22 cellular contexts compared by ENCODE assay signal in the genomic region with DNA sequence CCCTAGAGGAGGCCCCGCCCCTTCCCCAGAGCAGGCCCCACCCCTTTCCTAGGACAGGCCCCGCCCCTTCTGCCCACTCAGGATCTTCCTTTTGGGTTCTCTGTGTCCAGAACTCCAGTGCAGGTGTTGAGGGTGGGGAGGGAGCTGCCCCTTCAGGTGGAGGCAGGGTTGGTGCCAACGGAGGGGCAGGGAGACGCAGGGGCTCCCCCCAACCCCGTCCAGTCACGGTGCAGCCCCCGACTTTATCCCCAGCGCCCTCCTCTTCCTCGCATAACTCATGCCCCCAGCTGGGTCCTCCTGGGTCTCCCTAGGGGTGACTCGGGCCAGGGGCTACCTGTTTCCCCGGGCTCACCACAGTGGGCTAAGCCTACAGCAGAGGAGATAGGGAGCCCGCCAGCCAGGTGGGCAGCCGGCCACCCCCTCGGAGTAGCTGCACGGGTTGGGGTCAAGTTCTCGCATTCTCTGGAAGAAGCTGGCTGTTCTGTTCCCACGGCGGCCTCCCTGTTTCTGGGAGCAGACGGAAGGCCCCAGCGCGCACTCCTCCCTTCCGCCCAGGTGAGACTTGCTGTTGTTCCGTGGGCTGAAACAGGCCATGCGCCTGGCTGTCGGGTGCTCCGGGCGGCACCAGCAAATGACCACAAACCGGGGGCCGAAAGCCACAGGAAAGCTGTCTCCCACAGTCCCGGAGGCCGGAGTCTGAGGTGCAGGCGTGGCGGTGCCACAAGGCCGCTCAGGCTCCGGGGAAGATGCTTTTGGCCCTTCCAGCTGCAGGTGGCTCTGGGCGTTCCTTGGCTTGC. TPM values are rescaled to one million over a fixed set of nuclear protein-coding genes. Genes with fewer than 3 reads are reported as not detected.
DNase-seq lines count a peak whose midpoint lies in the region; ATAC-seq and TF ChIP-seq lines count a peak whose summit lies in the region.
"Had no signal": no experiment of that assay in that cellular context is flagged by ENCODE, and none has a peak within 500 bp of the region (broad histone marks: within the 10 kb centered on the region; RNA-seq: fewer than 3 reads in every experiment).

No MANE protein-coding gene starts in this region.

- H3K36me3 ChIP-seq in H7 (replicated peaks; ENCODE audit: control insufficient read depth, insufficient read depth, low read length) (no peaks in the 10 kb centered on the region), Peyer's patch (no peaks in the 10 kb centered on the region)
- H3K36me3 ChIP-seq: adrenal gland, breast epithelium, uterus had no signal

- ATAC-seq in left ventricle myocardium superior: no peak
- no peak for ATAC-seq in GM19397 (IDR thresholded peaks at IDR 0.05; ENCODE audit: unreplicated experiment)
- no peak for ATAC-seq in GM19035 (IDR thresholded peaks at IDR 0.05; ENCODE audit: unreplicated experiment)
- ATAC-seq: CD8-positive, alpha-beta T cell; stimulated activated effector memory CD8-positive, alpha-beta T cell treated with anti-CD3 and anti-CD28 coated beads, Interleukin-12 subunit alpha, Interleukin-12 subunit beta, amount 100 ng/mL, for 72 hours had no signal

- H3K4me1 ChIP-seq in Peyer's patch: no peaks in the 10 kb centered on the region
- H3K4me1 ChIP-seq: adrenal gland, breast epithelium, uterus had no signal

- no peaks in the 10 kb centered on the region for H3K9me3 ChIP-seq in Peyer's patch
- H3K9me3 ChIP-seq: adrenal gland, breast epithelium, uterus had no signal

- H3K27ac ChIP-seq in Peyer's patch: no peak overlapping the region
- H3K27ac ChIP-seq: adrenal gland, breast epithelium, KMS-11, uterus had no signal

- no peak for TF ChIP-seq CTCF in Peyer's patch (IDR thresholded peaks at IDR 0.05)

- H3K27me3 ChIP-seq in H7 (ENCODE audit: control insufficient read depth, insufficient read depth, low read length) (no peaks in the 10 kb centered on the region), Peyer's patch (no peaks in the 10 kb centered on the region)
- H3K27me3 ChIP-seq: uterus had no signal

- DNase-seq in H7 (peak; percentile 80), Peyer's patch (peak in 2 of 3 donors; percentile 42 to 55), left ventricle myocardium superior (peak; percentile 16), posterior cingulate gyrus (peak in 8 of 10 donors; percentile 4 to 88 (median 16))
- no peak for DNase-seq in stimulated activated CD4-positive, alpha-beta T cell treated with anti-CD3 and anti-CD28 coated beads, Interleukin-12 subunit alpha, Interleukin-12 subunit beta, amount 100 ng/mL, for 4 hours
- DNase-seq: activated CD8-positive, alpha-beta memory T cell treated with anti-CD3 and anti-CD28 coated beads, Interleukin-2, amount 50 U/mL, for 48 hours; activated gamma-delta T cell treated with Interleukin-2 at 50 U/mL for 16 hours; dermis blood vessel endothelial cell; midbrain; SHP77 treated with DMSO at 0.1 percent for 48 hours; stimulated activated CD4-positive, alpha-beta T cell treated with anti-CD3 and anti-CD28 coated beads, Interleukin-2, amount 100 ng/mL, for 24 hours; uterus had no signal

- intact Hi-C loops in left ventricle myocardium superior (cut with micrococcal nuclease) (no loop called here), posterior cingulate gyrus (cut with DNase I) (no loop called here)

- TF ChIP-seq POLR2A in Peyer's patch (IDR thresholded peaks at IDR 0.05): no peak

- H3K4me3 ChIP-seq in H7 (ENCODE audit: insufficient read depth, low read depth, low read length) (no peak overlapping the region), Peyer's patch (no peak overlapping the region)
- H3K4me3 ChIP-seq: adrenal gland, breast epithelium, uterus had no signal

RNA-seq across cellular contexts. Expression of a gene that starts 38.9 kb away (rescaled TPM):
- not detected in 2 replicates for total RNA-seq in H7 (2014; rRNA removed; shearing (Covaris generic))
- total RNA-seq in Peyer's patch: 1,000 to 10,000 TPM in 2 of 4 donors, 100 to 1,000 TPM in 2; 817 to 1,165 (median 1,010) TPM
- total RNA-seq in left ventricle myocardium superior: not detected
- total RNA-seq: CD8-positive, alpha-beta T cell; dermis blood vessel endothelial cell; endothelial cell of umbilical vein; skeletal muscle tissue; T-helper 1 cell treated with Interleukin-12 subunit alpha and Interleukin-12 subunit beta and Interleukin-4 antibody, amounts not matched to agents 30 ng/mL and 1 ng/mL, for 36 hours had no signal

RNA-seq across cellular contexts. Expression of a gene that starts 44.1 kb away (rescaled TPM):
- not detected in 2 replicates for total RNA-seq in H7 (2014; rRNA removed; shearing (Covaris generic))
- total RNA-seq in Peyer's patch: not detected
- not detected for total RNA-seq in left ventricle myocardium superior
- total RNA-seq: breast epithelium; CD8-positive, alpha-beta T cell; dermis blood vessel endothelial cell; endothelial cell of umbilical vein; T-helper 1 cell treated with Interleukin-12 subunit alpha and Interleukin-12 subunit beta and Interleukin-4 antibody, amounts not matched to agents 30 ng/mL and 1 ng/mL, for 36 hours had no signal

Comparison
In these comparisons a context has a peak if more than half of its experiments do, and no peak if none do; other contexts are left out.
1. RNA of a gene that starts 38.9 kb away (total RNA-seq): 817 to 1,165 TPM in Peyer's patch; not detected in H7 and not detected in left ventricle myocardium superior (single experiment); every median in the first group is over 100 times any median in the second.